In the genomic region with DNA sequence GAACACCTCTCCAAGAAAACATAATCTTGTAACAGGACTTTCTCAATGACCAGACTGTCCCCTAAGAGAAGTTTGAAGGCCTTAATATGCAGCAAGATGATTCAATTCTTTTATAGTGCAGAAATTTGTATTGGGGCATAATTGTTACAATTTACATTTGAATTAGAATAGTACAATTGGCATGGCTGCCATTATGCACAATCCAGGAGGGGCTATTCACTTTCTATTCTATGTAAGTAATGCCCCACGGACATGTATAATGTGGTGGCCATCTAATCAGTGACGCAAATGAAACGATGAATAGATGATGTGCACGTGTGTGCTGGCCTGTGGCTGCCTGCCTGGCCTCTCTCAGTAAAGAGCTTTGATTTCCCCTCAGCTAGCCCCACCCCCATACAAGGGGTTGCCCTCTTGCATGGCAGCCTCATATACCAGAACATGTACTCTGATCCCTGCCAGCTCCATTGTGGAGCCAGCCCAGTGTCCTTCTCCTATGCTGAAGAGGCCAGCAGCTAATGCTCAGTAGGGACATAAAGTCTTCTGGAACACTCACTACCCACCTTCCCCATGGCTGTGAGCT, we compare ENCODE assay signal across 26 cellular contexts.
"Had no signal": no experiment of that assay in that cellular context is flagged by ENCODE, and none has a peak within 500 bp of the region (broad histone marks: within the 10 kb centered on the region; RNA-seq: fewer than 3 reads in every experiment).

No MANE protein-coding gene starts in this region.

- H3K27ac Mint-ChIP-seq: memory B cell; natural killer cell; stimulated activated effector memory CD8-positive, alpha-beta T cell treated with anti-CD3 and anti-CD28 coated beads, Interleukin-12 subunit alpha, Interleukin-12 subunit beta, amount 100 ng/mL, for 72 hours had no signal

- H3K4me3 Mint-ChIP-seq: memory B cell; natural killer cell; stimulated activated effector memory CD8-positive, alpha-beta T cell treated with anti-CD3 and anti-CD28 coated beads, Interleukin-12 subunit alpha, Interleukin-12 subunit beta, amount 100 ng/mL, for 72 hours had no signal

- DNase-seq: dorsolateral prefrontal cortex; effector CD4-positive, alpha-beta T cell; foreskin fibroblast; gastrocnemius medialis; heart left ventricle; kidney; natural killer cell; occipital lobe; ovary; psoas muscle; right cardiac atrium; sigmoid colon; stimulated activated CD4-positive, alpha-beta T cell treated with anti-CD3 and anti-CD28 coated beads, Interleukin-2, amount 100 ng/mL, for 24 hours; stimulated activated CD4-positive, alpha-beta T cell treated with anti-CD3 and anti-CD28 coated beads, Interleukin-4, amount 100 ng/mL, for 24 hours; stimulated activated naive CD4-positive, alpha-beta T cell treated with Interleukin-2 at 50 U/mL for 16 hours; stomach; thyroid gland; trophoblast cell had no signal

- ATAC-seq: esophagus mucosa; gastrocnemius medialis; heart left ventricle; left lobe of liver; natural killer cell; psoas muscle; right cardiac atrium; stimulated activated effector memory CD8-positive, alpha-beta T cell treated with anti-CD3 and anti-CD28 coated beads, Interleukin-12 subunit alpha, Interleukin-12 subunit beta, amount 100 ng/mL, for 72 hours had no signal

- H3K27ac ChIP-seq: dorsolateral prefrontal cortex, epithelial cell of prostate, gastrocnemius medialis, heart left ventricle, hepatocyte, ovary, psoas muscle, sigmoid colon, stomach, thyroid gland, vagina had no signal

- H3K36me3 Mint-ChIP-seq: natural killer cell; stimulated activated effector memory CD8-positive, alpha-beta T cell treated with anti-CD3 and anti-CD28 coated beads, Interleukin-12 subunit alpha, Interleukin-12 subunit beta, amount 100 ng/mL, for 72 hours had no signal

- H3K9me3 ChIP-seq: gastrocnemius medialis, heart left ventricle, ovary, psoas muscle, sigmoid colon, stomach, thyroid gland, vagina had no signal

- H3K36me3 ChIP-seq: gastrocnemius medialis, heart left ventricle, ovary, sigmoid colon, thyroid gland, vagina had no signal

- H3K27me3 Mint-ChIP-seq: memory B cell had no signal

- H3K9me3 Mint-ChIP-seq: natural killer cell; stimulated activated effector memory CD8-positive, alpha-beta T cell treated with anti-CD3 and anti-CD28 coated beads, Interleukin-12 subunit alpha, Interleukin-12 subunit beta, amount 100 ng/mL, for 72 hours had no signal

- H3K79me2 ChIP-seq: hepatocyte had no signal

- H3K27me3 ChIP-seq: dorsolateral prefrontal cortex, gastrocnemius medialis, heart left ventricle, hepatocyte, ovary, sigmoid colon, stomach, thyroid gland, vagina had no signal

- FAIRE-seq: kidney had no signal

- H3K4me3 ChIP-seq: dorsolateral prefrontal cortex, gastrocnemius medialis, heart left ventricle, hepatocyte, lung, ovary, psoas muscle, sigmoid colon, stomach, thyroid gland, vagina had no signal

- H3K4me1 ChIP-seq: gastrocnemius medialis, heart left ventricle, psoas muscle, sigmoid colon, stomach, vagina had no signal

- H3K4me1 Mint-ChIP-seq: memory B cell; natural killer cell; stimulated activated effector memory CD8-positive, alpha-beta T cell treated with anti-CD3 and anti-CD28 coated beads, Interleukin-12 subunit alpha, Interleukin-12 subunit beta, amount 100 ng/mL, for 72 hours had no signal

- H3K4me2 ChIP-seq: hepatocyte had no signal

- H2AFZ ChIP-seq: hepatocyte had no signal
